19 cellular contexts compared by ENCODE assay signal in the genomic region with DNA sequence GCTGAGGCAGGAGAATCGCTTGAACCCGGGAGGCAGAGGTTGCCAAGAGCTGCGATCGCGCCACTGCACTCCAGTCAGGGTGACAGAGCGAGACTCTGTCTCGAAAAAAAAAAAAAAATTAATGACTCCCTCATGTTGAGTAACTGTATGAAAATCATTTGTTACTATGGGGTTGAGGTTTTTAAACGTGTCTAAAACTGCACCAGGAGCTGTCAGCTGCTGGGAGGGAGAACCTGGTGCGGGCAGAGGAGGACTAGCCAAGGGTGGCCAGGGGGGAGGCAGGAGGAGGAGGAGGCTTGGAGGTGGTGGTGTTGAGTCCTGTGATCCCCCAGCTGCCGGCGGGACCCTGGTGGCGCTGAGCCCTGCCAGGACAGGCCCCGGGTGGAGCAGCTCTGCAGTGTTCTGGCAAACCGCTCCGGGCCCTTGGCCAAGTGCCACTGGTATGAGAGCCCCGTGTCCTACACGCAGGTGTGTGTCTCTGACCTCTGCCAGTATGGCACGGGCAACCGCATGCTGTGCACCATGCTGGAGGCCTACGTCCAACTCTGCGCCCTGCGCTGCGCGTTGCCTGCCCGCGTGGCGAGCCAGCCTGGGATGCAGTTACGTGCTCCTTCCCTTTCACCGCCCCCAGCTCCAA. TPM values are rescaled to one million over a fixed set of nuclear protein-coding genes. Genes with fewer than 3 reads are reported as not detected.
DNase-seq lines count a peak whose midpoint lies in the region; ATAC-seq and TF ChIP-seq lines count a peak whose summit lies in the region.
"Had no signal": no experiment of that assay in that cellular context is flagged by ENCODE, and none has a peak within 500 bp of the region (broad histone marks: within the 10 kb centered on the region; RNA-seq: fewer than 3 reads in every experiment).

No MANE protein-coding gene starts in this region.

- WGBS in mammary epithelial cell (ENCODE audit: low coverage, missing lambda C conversion rate) = 24% methylated on average over 16 of the region's 29 CpGs
- 69% methylated on average over 29 of the region's 29 CpGs for WGBS in right cardiac atrium
- WGBS in suprapubic skin = 53% methylated on average over 24 of the region's 29 CpGs

- peak; percentile 28 to 44 for ATAC-seq in right cardiac atrium
- ATAC-seq: GM12878, HCT116 had no signal

- peak overlapping the region; percentile 57 for H3K4me2 ChIP-seq in mammary epithelial cell (ENCODE audit: insufficient read depth, low read depth, low read length)

- dilution Hi-C loops in mammary epithelial cell (cut with HindIII; ENCODE audit: low sequenced_read_pairs) = loop anchor here (5.0 kb wide), 5 partner anchors 39 to 124 kb away; a partner anchor contains a TSS

- H3K36me3 ChIP-seq in mammary epithelial cell (ENCODE audit: insufficient read depth, low read length) (no peaks in the 10 kb centered on the region), suprapubic skin (no peaks in the 10 kb centered on the region), WERI-Rb-1 (no peaks in the 10 kb centered on the region)

- CTCF ChIA-PET in mammary epithelial cell (lab: Charles Lee; ENCODE audit: low non-redundant PET) = interaction anchor here (0.6 kb wide), 1 partner anchor 16 kb away, joined by 3 read pairs; no protein-coding TSS in a partner anchor

- H3K9ac ChIP-seq in mammary epithelial cell (ENCODE audit: insufficient read depth, low read length) = no peak overlapping the region

- TF ChIP-seq POLR2A in suprapubic skin (IDR thresholded peaks at IDR 0.05) = no peak

- H3K27me3 ChIP-seq in mammary epithelial cell (ENCODE audit: insufficient read depth, low read length) (no peaks in the 10 kb centered on the region), right cardiac atrium (ENCODE audit: control insufficient read depth, insufficient read depth) (no peaks in the 10 kb centered on the region), suprapubic skin (no peaks in the 10 kb centered on the region), WERI-Rb-1 (ENCODE audit: insufficient read depth, low read depth, severe bottlenecking) (no peaks in the 10 kb centered on the region)

- H3K27ac ChIP-seq in mammary epithelial cell (ENCODE audit: insufficient read depth, low read depth, low read length) (peak overlapping the region; percentile 24), right cardiac atrium (ENCODE audit: low read length) (no peak overlapping the region), suprapubic skin (peak overlapping the region; percentile 39), WERI-Rb-1 (no peak overlapping the region)
- H3K27ac ChIP-seq: 22Rv1 had no signal

- BruUV-seq in mammary epithelial cell (replicated peaks; lab: Mats Ljungman, UMichigan) = no TSS peak

- H3K9me3 ChIP-seq in mammary epithelial cell (replicated peaks; ENCODE audit: insufficient read depth, low read length) = no peaks in the 10 kb centered on the region
- H3K9me3 ChIP-seq in right cardiac atrium (ENCODE audit: control insufficient read depth, low read length) = no peaks in the 10 kb centered on the region
- no peaks in the 10 kb centered on the region for H3K9me3 ChIP-seq in suprapubic skin
- H3K9me3 ChIP-seq in WERI-Rb-1 (ENCODE audit: severe bottlenecking) = no peaks in the 10 kb centered on the region

- in situ Hi-C loops in mammary epithelial cell (cut with MboI; ENCODE audit: low sequenced_read_pairs in 2 of 2) = no loop called here

- no peak for TF ChIP-seq CTCF in mammary epithelial cell (conservative IDR thresholded peaks at IDR 0.05 in 1 of 2, IDR thresholded peaks at IDR 0.05 in 1 of 2; ENCODE audit: extremely low read depth in 1 of 2, insufficient read depth in 1 of 2, low read depth in 1 of 2, low read length in 2 of 2)
- TF ChIP-seq CTCF in suprapubic skin (IDR thresholded peaks at IDR 0.05) = no peak
- no peak for TF ChIP-seq CTCF in WERI-Rb-1 (IDR thresholded peaks at IDR 0.05; ENCODE audit: low read depth, low read length)

- H3K4me3 ChIP-seq in mammary epithelial cell (replicated peaks in 1 of 3; ENCODE audit: insufficient read depth in 1 of 3, low read depth in 2 of 3, low read length in 3 of 3) = no peak overlapping the region
- H3K4me3 ChIP-seq in right cardiac atrium (ENCODE audit: low read length) = no peak overlapping the region
- no peak overlapping the region for H3K4me3 ChIP-seq in suprapubic skin
- H3K4me3 ChIP-seq in WERI-Rb-1 (ENCODE audit: low read depth, low read length) = no peak overlapping the region
- H3K4me3 ChIP-seq: GM12878 had no signal

- H4K20me1 ChIP-seq in mammary epithelial cell (ENCODE audit: insufficient read depth, low read length) = no peaks in the 10 kb centered on the region

- H3K4me1 ChIP-seq in mammary epithelial cell (ENCODE audit: insufficient read depth, low read length) = peaks cover 32% of the 10 kb centered on the region
- H3K4me1 ChIP-seq in right cardiac atrium (ENCODE audit: control insufficient read depth, insufficient read depth, low read length) = no peaks in the 10 kb centered on the region
- peaks cover 47% of the 10 kb centered on the region for H3K4me1 ChIP-seq in suprapubic skin

- peak overlapping the region; percentile 53 for H2AFZ ChIP-seq in mammary epithelial cell (ENCODE audit: low read depth, low read length)

- TF ChIP-seq EP300 in suprapubic skin (IDR thresholded peaks at IDR 0.05) = no peak

- intact Hi-C loops in mammary epithelial cell (cut with micrococcal nuclease) (no loop called here), right cardiac atrium (cut with DNase I) (no loop called here)

- H3K79me2 ChIP-seq in mammary epithelial cell (ENCODE audit: insufficient read depth, low read length) = no peaks in the 10 kb centered on the region

- DNase-seq in DMS 273 (lab: John Stamatoyannopoulos, UW; ENCODE audit: unreplicated experiment) = peak; percentile 61
- no peak for DNase-seq in DMS 273 treated with DMSO at 0.1 percent for 48 hours (lab: John Stamatoyannopoulos, UW)
- DNase-seq in mammary epithelial cell = peak; percentile 83
- DNase-seq in right cardiac atrium = no peak
- no peak for DNase-seq in suprapubic skin (ENCODE audit: low spot score in 2 of 2)
- no peak for DNase-seq in WERI-Rb-1
- DNase-seq in NCI-H2196 treated with DMSO at 0.1 percent for 48 hours (lab: John Stamatoyannopoulos, UW; ENCODE audit: unreplicated experiment) = no peak
- DNase-seq in NCI-H1105 (lab: John Stamatoyannopoulos, UW) = no peak
- DNase-seq: CD4-positive, CD25-positive, alpha-beta regulatory T cell; NCI-H2081; NK-92 treated with Interleukin-12 subunit alpha and Interleukin-12 subunit beta, amount 100 ng/mL, for 24 hours; SHP77 treated with DMSO at 0.1 percent for 48 hours; stimulated activated CD4-positive, alpha-beta T cell treated with anti-CD3 and anti-CD28 coated beads, Interleukin-15, amount 100 ng/mL, for 24 hours; T-helper 2 cell had no signal

RNA-seq across cellular contexts. Expression of a gene that starts 17.1 kb away (rescaled TPM):
- total RNA-seq in mammary epithelial cell = 100 to 1,000 TPM; 344 to 808 TPM
- polyA plus RNA-seq in mammary epithelial cell = 901 TPM
- 137 TPM for polyA minus RNA-seq in mammary epithelial cell
- total RNA-seq in right cardiac atrium = 1 to 10 TPM; 2.2 to 5.7 (median 4.3) TPM
- 5.2 TPM for polyA plus RNA-seq in right cardiac atrium
- total RNA-seq in suprapubic skin = 100 to 1,000 TPM; 383 to 765 (median 575) TPM
- total RNA-seq: astrocyte; CD4-positive, CD25-positive, alpha-beta regulatory T cell; pulmonary artery endothelial cell had no signal
- polyA plus RNA-seq: CD4-positive, CD25-positive, alpha-beta regulatory T cell had no signal

RNA-seq across cellular contexts. Expression of a gene that starts 36.3 kb away (rescaled TPM):
- total RNA-seq in mammary epithelial cell = under 1 TPM; 0.17 to 0.42 TPM
- 0.16 TPM for polyA plus RNA-seq in mammary epithelial cell
- 0.21 TPM for polyA minus RNA-seq in mammary epithelial cell
- total RNA-seq in right cardiac atrium = 10 to 100 TPM; 25.0 to 40.9 (median 32.5) TPM
- polyA plus RNA-seq in right cardiac atrium = 35.6 TPM
- total RNA-seq in suprapubic skin = 10 to 100 TPM in 1 of 4 donors, 1 to 10 TPM in 3; 4.3 to 11.8 (median 7.8) TPM
- total RNA-seq: GM12878, pulmonary artery endothelial cell had no signal
- polyA plus RNA-seq: CD4-positive, CD25-positive, alpha-beta regulatory T cell had no signal

RNA-seq across cellular contexts. Expression of a gene that starts 40.1 kb away (rescaled TPM):
- total RNA-seq in mammary epithelial cell = 1 to 10 TPM in 1 of 2 donors, not detected in 1; 1.9 TPM
- 0.17 TPM for polyA plus RNA-seq in mammary epithelial cell
- polyA minus RNA-seq in mammary epithelial cell = not detected
- 100 to 1,000 TPM; 441 to 544 (median 499) TPM for total RNA-seq in right cardiac atrium
- 289 TPM for polyA plus RNA-seq in right cardiac atrium
- 10 to 100 TPM in 1 of 4 donors, 1 to 10 TPM in 3; 2.0 to 10.9 (median 6.7) TPM for total RNA-seq in suprapubic skin

RNA-seq across cellular contexts. Expression of a gene that starts 44.5 kb away (rescaled TPM):
- 1 to 10 TPM in 1 of 2 donors, not detected in 1; 1.1 TPM for total RNA-seq in mammary epithelial cell
- 0.67 TPM for polyA plus RNA-seq in mammary epithelial cell
- polyA minus RNA-seq in mammary epithelial cell = not detected
- under 1 TPM in 1 of 4 donors, not detected in 3; 0.40 TPM for total RNA-seq in right cardiac atrium
- 0.25 TPM for polyA plus RNA-seq in right cardiac atrium
- 1 to 10 TPM in 1 of 4 donors, not detected in 3; 2.2 TPM for total RNA-seq in suprapubic skin
- total RNA-seq: astrocyte, pulmonary artery endothelial cell had no signal

RNA-seq across cellular contexts. Expression of a gene that starts 56.0 kb away (rescaled TPM):
- total RNA-seq in mammary epithelial cell = 100 to 1,000 TPM in 1 of 2 donors, 10 to 100 TPM in 1; 23.5 to 349 TPM
- polyA plus RNA-seq in mammary epithelial cell = 390 TPM
- polyA minus RNA-seq in mammary epithelial cell = 448 TPM
- total RNA-seq in right cardiac atrium = 10 to 100 TPM; 22.5 to 46.3 (median 31.0) TPM
- polyA plus RNA-seq in right cardiac atrium = 31.8 TPM
- 10 to 100 TPM; 29.8 to 64.8 (median 37.7) TPM for total RNA-seq in suprapubic skin

Comparison
In these comparisons a context has a peak if more than half of its experiments do, and no peak if none do; other contexts are left out.
1. DNase-seq: peak in DMS 273 (single experiment) and mammary epithelial cell (single experiment); none in DMS 273 treated with DMSO at 0.1 percent for 48 hours (single experiment), right cardiac atrium (0 of 3), suprapubic skin (0 of 2), WERI-Rb-1 (single experiment), NCI-H2196 treated with DMSO at 0.1 percent for 48 hours (single experiment) and NCI-H1105 (single experiment).
2. H3K27ac ChIP-seq: peak in mammary epithelial cell (single experiment) and suprapubic skin (single experiment); none in right cardiac atrium (single experiment) and WERI-Rb-1 (single experiment).
3. RNA of a gene that starts 17.1 kb away (total RNA-seq): 344 to 808 TPM in mammary epithelial cell and 383 to 765 TPM in suprapubic skin; 2.2 to 5.7 TPM in right cardiac atrium; every median in the first group is over 10 times any median in the second.
4. RNA of a gene that starts 40.1 kb away (total RNA-seq): 441 to 544 TPM in right cardiac atrium; 2.0 to 10.9 TPM in suprapubic skin and 1.9 TPM in mammary epithelial cell; every median in the first group is over 10 times any median in the second.